In genomic region chr14:38770245-38770644, GRCh38 we compare ENCODE assay signal across 30 cellular contexts.
"Had no signal": no experiment of that assay in that cellular context is flagged by ENCODE, and none has a peak within 500 bp of the region (broad histone marks: within the 10 kb centered on the region; RNA-seq: fewer than 3 reads in every experiment).

No MANE protein-coding gene starts in this region.

- H3K27me3 Mint-ChIP-seq: activated CD8-positive, alpha-beta T cell treated with anti-CD3 and anti-CD28 coated beads for 36 hours; activated naive CD8-positive, alpha-beta T cell treated with anti-CD3 and anti-CD28 coated beads for 36 hours; activated naive CD8-positive, alpha-beta T cell treated with anti-CD3 and anti-CD28 coated beads, Interleukin-2, amount 50 U/mL, for 24 hours; dendritic cell treated with granulocyte-macrophage colony-stimulating factor and Interleukin-4, amounts not matched to agents 40 ng/mL and 50 ng/mL, for 4 days had no signal

- H3K27me3 ChIP-seq: adrenal gland, body of pancreas, dorsolateral prefrontal cortex had no signal

- DNase-seq: activated CD4-positive, alpha-beta T cell treated with anti-CD3 and anti-CD28 coated beads for 4 hours; activated CD4-positive, alpha-beta T cell treated with anti-CD3 and anti-CD28 coated beads, Interleukin-2, amount 50 U/mL, for 1 hour; activated CD4-positive, alpha-beta T cell treated with anti-CD3 and anti-CD28 coated beads, Interleukin-2, amount 50 U/mL, for 48 hours; activated CD4-positive, CD25-positive, alpha-beta regulatory T cell; activated CD4-positive, CD25-positive, alpha-beta regulatory T cell treated with anti-CD3 and anti-CD28 coated beads, Interleukin-2, amount 50 U/mL, for 72 hours; activated CD8-positive, alpha-beta memory T cell treated with anti-CD3 and anti-CD28 coated beads for 24 hours; activated CD8-positive, alpha-beta T cell treated with anti-CD3 and anti-CD28 coated beads for 36 hours; activated effector memory CD4-positive, alpha-beta T cell treated with anti-CD3 and anti-CD28 coated beads, Interleukin-2, amount 50 U/mL, for 16 hours; activated naive CD4-positive, alpha-beta T cell treated with anti-CD3 and anti-CD28 coated beads for 36 hours; activated naive CD8-positive, alpha-beta T cell treated with anti-CD3 and anti-CD28 coated beads for 36 hours; activated naive CD8-positive, alpha-beta T cell treated with anti-CD3 and anti-CD28 coated beads, Interleukin-2, amount 50 U/mL, for 24 hours; activated T-cell treated with anti-CD3 and anti-CD28 coated beads, Interleukin-2, amount 50 U/mL, for 1 hour; activated T-cell treated with anti-CD3 and anti-CD28 coated beads, Interleukin-2, amount 50 U/mL, for 48 hours; adrenal gland; amygdala; aorta; body of pancreas; caudate nucleus; dorsolateral prefrontal cortex; effector memory CD4-positive, alpha-beta T cell; endodermal cell; foreskin fibroblast; T-helper 2 cell had no signal

- H3K9me3 Mint-ChIP-seq: activated naive CD8-positive, alpha-beta T cell treated with anti-CD3 and anti-CD28 coated beads, Interleukin-2, amount 50 U/mL, for 24 hours; activated T-helper 2 cell treated with anti-CD3 and anti-CD28 coated beads, Interferon-gamma antibody, Interleukin-2, Interleukin-4, amounts not matched to agents 10 μg/mL and 5 μg/mL and 100 μg/mL, durations not matched to agents 14 hours and 24 hours and 36 hours had no signal

- H3K36me3 Mint-ChIP-seq: activated naive CD4-positive, alpha-beta T cell treated with anti-CD3 and anti-CD28 coated beads, Interleukin-2, amount 50 U/mL, for 24 hours; activated naive CD8-positive, alpha-beta T cell treated with anti-CD3 and anti-CD28 coated beads for 36 hours had no signal

- H3K4me1 Mint-ChIP-seq: activated naive CD4-positive, alpha-beta T cell treated with anti-CD3 and anti-CD28 coated beads, Interleukin-2, amount 50 U/mL, for 24 hours; activated naive CD8-positive, alpha-beta T cell treated with anti-CD3 and anti-CD28 coated beads for 36 hours; activated naive CD8-positive, alpha-beta T cell treated with anti-CD3 and anti-CD28 coated beads, Interleukin-2, amount 50 U/mL, for 24 hours; endodermal cell had no signal

- ATAC-seq: activated CD8-positive, alpha-beta T cell treated with anti-CD3 and anti-CD28 coated beads for 36 hours; activated naive CD8-positive, alpha-beta T cell treated with anti-CD3 and anti-CD28 coated beads, Interleukin-2, amount 50 U/mL, for 24 hours; body of pancreas; esophagus mucosa had no signal

- H3K27ac ChIP-seq: adrenal gland, body of pancreas, coronary artery had no signal

- H3K9me3 ChIP-seq: adrenal gland, body of pancreas had no signal

- H3K4me3 ChIP-seq: adrenal gland, body of pancreas, coronary artery, dorsolateral prefrontal cortex had no signal

- H3K4me1 ChIP-seq: adrenal gland, body of pancreas had no signal

- FAIRE-seq: frontal cortex had no signal

- H3K4me3 Mint-ChIP-seq: activated CD8-positive, alpha-beta T cell treated with anti-CD3 and anti-CD28 coated beads for 36 hours; activated naive CD4-positive, alpha-beta T cell treated with anti-CD3 and anti-CD28 coated beads for 36 hours; activated naive CD4-positive, alpha-beta T cell treated with anti-CD3 and anti-CD28 coated beads, Interleukin-2, amount 50 U/mL, for 24 hours; activated naive CD8-positive, alpha-beta T cell treated with anti-CD3 and anti-CD28 coated beads for 36 hours; activated naive CD8-positive, alpha-beta T cell treated with anti-CD3 and anti-CD28 coated beads, Interleukin-2, amount 50 U/mL, for 24 hours; activated T-helper 1 cell treated with anti-CD3 and anti-CD28 coated beads, Interleukin-12 subunit alpha, Interleukin-12 subunit beta, Interleukin-2, Interleukin-4 antibody, amounts not matched to agents 30 ng/mL and 10 ng/mL and 1 ng/mL, durations not matched to agents 14 hours and 24 hours and 36 hours; dendritic cell treated with granulocyte-macrophage colony-stimulating factor and Interleukin-4, amounts not matched to agents 40 ng/mL and 50 ng/mL, for 4 days; endodermal cell had no signal

- H3K27ac Mint-ChIP-seq: activated CD8-positive, alpha-beta T cell treated with anti-CD3 and anti-CD28 coated beads for 36 hours; activated naive CD4-positive, alpha-beta T cell treated with anti-CD3 and anti-CD28 coated beads for 36 hours; activated naive CD4-positive, alpha-beta T cell treated with anti-CD3 and anti-CD28 coated beads, Interleukin-2, amount 50 U/mL, for 24 hours; activated naive CD8-positive, alpha-beta T cell treated with anti-CD3 and anti-CD28 coated beads for 36 hours; activated naive CD8-positive, alpha-beta T cell treated with anti-CD3 and anti-CD28 coated beads, Interleukin-2, amount 50 U/mL, for 24 hours; activated T-helper 1 cell treated with anti-CD3 and anti-CD28 coated beads, Interleukin-12 subunit alpha, Interleukin-12 subunit beta, Interleukin-2, Interleukin-4 antibody, amounts not matched to agents 30 ng/mL and 10 ng/mL and 1 ng/mL, durations not matched to agents 14 hours and 24 hours and 36 hours; activated T-helper 2 cell treated with anti-CD3 and anti-CD28 coated beads, Interferon-gamma antibody, Interleukin-2, Interleukin-4, amounts not matched to agents 10 μg/mL and 5 μg/mL and 100 μg/mL, durations not matched to agents 14 hours and 24 hours and 36 hours; dendritic cell treated with granulocyte-macrophage colony-stimulating factor and Interleukin-4, amounts not matched to agents 40 ng/mL and 50 ng/mL, for 4 days; endodermal cell had no signal

- H3K36me3 ChIP-seq: adrenal gland had no signal
